ENCODE assay signal across 8 cellular contexts in genomic region chr20:3407426-3408250, GRCh38. TPM values are rescaled to one million over a fixed set of nuclear protein-coding genes. Genes with fewer than 3 reads are reported as not detected.
DNase-seq lines count a peak whose midpoint lies in the region.

Gene DNAAF9 (minus strand): TSS chr20:3407669. CDS start chr20:3407557, 112 bp downstream.

- peak within 1 kb of the TSS; percentile 83 for H3K4me3 ChIP-seq in Jurkat, Clone E6-1 (ENCODE audit: low read length)
- H3K4me3 ChIP-seq in SJSA1 = peak within 1 kb of the TSS; percentile 95

- no peaks in the 10 kb centered on the region for H3K9me3 ChIP-seq in SJSA1 (replicated peaks)

- peaks cover 28% of the 10 kb centered on the region for H3K4me1 ChIP-seq in SJSA1 (replicated peaks)

- H3K27me3 ChIP-seq in SJSA1 (replicated peaks) = peaks cover 3% of the 10 kb centered on the region; the same call in 1 of the 2 replicates

- H3K27ac ChIP-seq in SJSA1 (peak within 1 kb of the TSS; percentile 86), substantia nigra (ENCODE audit: low read depth, low read length, poor library complexity, severe bottlenecking) (peak within 1 kb of the TSS; percentile 89)

- DNase-seq in AML-193 (lab: John Stamatoyannopoulos, UW) = peak; percentile 62 to 70
- peak; percentile 64 for DNase-seq in GM19240 (ENCODE audit: insufficient read length, low spot score)
- peak; percentile 50 for DNase-seq in Jurkat, Clone E6-1 (ENCODE audit: low read depth, low spot score)
- peak; percentile 84 to 89 for DNase-seq in SJSA1 (ENCODE audit: low read depth in 1 of 2, low spot score in 2 of 2)
- peak; percentile 62 for DNase-seq in activated naive CD4-positive, alpha-beta T cell treated with anti-CD3 and anti-CD28 coated beads, Interleukin-2, amount 50 U/mL, for 16 hours
- DNase-seq in globus pallidus (ENCODE audit: low spot score) = peak; percentile 84
- peak; percentile 80 for DNase-seq in occipital lobe (lab: John Stamatoyannopoulos, UW)
- peak; percentile 39 to 90 (median 75) for DNase-seq in substantia nigra (lab: John Stamatoyannopoulos, UW)

- peaks cover 3% of the 10 kb centered on the region for H3K36me3 ChIP-seq in SJSA1

RNA-seq across cellular contexts. Expression of gene DNAAF9, which starts in this region (rescaled TPM):
- 4.1 TPM for polyA plus RNA-seq in Jurkat, Clone E6-1 (2012; ENCODE audit: insufficient read depth, insufficient read length)
- total RNA-seq in SJSA1 (2014; rRNA removed; shearing (Covaris generic)) = 9.4 and 12.3 TPM in 2 replicates
- 36.0 TPM for total RNA-seq in occipital lobe

Comparison
In these comparisons a context has a peak if more than half of its experiments do, and no peak if none do; other contexts are left out.
1. Peak in every context shown above with its lines: DNase-seq, H3K4me3 ChIP-seq and H3K27ac ChIP-seq.